ENCODE assay signal across 8 cellular contexts in genomic region chr1:37472281-37472680, GRCh38. TPM values are rescaled to one million over a fixed set of nuclear protein-coding genes. Genes with fewer than 3 reads are reported as not detected.
DNase-seq lines count a peak whose midpoint lies in the region; ATAC-seq and TF ChIP-seq lines count a peak whose summit lies in the region.

No MANE protein-coding gene starts in this region.

- H3K9me3 Mint-ChIP-seq in naive thymus-derived CD4-positive, alpha-beta T cell, result no peaks in the 10 kb centered on the region

- peak overlapping the region; percentile 91 for H3K27ac ChIP-seq in left ventricle myocardium inferior (replicated peaks)
- peak overlapping the region; percentile 83 for H3K27ac ChIP-seq in caudate nucleus (ENCODE audit: low read depth, low read length)
- H3K27ac ChIP-seq in naive thymus-derived CD4-positive, alpha-beta T cell (ENCODE audit: low read depth, low read length), result peak overlapping the region; percentile 95
- H3K27ac ChIP-seq in aorta (ENCODE audit: low read depth in 1 of 2, low read length in 2 of 2), result peak overlapping the region; percentile 47 to 97

- peaks cover 3 to 24% (median 5%) of the 10 kb centered on the region in 5 donors for H3K36me3 Mint-ChIP-seq in naive thymus-derived CD4-positive, alpha-beta T cell

- H3K4me3 ChIP-seq in left ventricle myocardium inferior (no peak overlapping the region), aorta (ENCODE audit: low read length in 2 of 2) (no peak overlapping the region)
- H3K4me3 ChIP-seq in naive thymus-derived CD4-positive, alpha-beta T cell (ENCODE audit: low read length), result no peak overlapping the region

- H3K9me3 ChIP-seq in left ventricle myocardium inferior (replicated peaks) (no peaks in the 10 kb centered on the region), aorta (ENCODE audit: control insufficient read depth, low read length) (no peaks in the 10 kb centered on the region)
- H3K9me3 ChIP-seq in naive thymus-derived CD4-positive, alpha-beta T cell (ENCODE audit: control insufficient read depth in 2 of 3, low read length in 3 of 3), result no peaks in the 10 kb centered on the region

- 51 to 56% methylated on average over 7 of the region's 7 CpGs for WGBS in aorta, 2 donors

- no peaks in the 10 kb centered on the region for H3K27me3 Mint-ChIP-seq in naive thymus-derived CD4-positive, alpha-beta T cell

- peaks cover 26 to 47% (median 38%) of the 10 kb centered on the region in 7 donors for H3K4me1 Mint-ChIP-seq in naive thymus-derived CD4-positive, alpha-beta T cell

- H3K27ac Mint-ChIP-seq in naive thymus-derived CD4-positive, alpha-beta T cell, result peak overlapping the region; percentile 44 to 98 (median 80)

- H3K27me3 ChIP-seq in left ventricle myocardium inferior (ENCODE audit: low read depth), result no peaks in the 10 kb centered on the region
- no peaks in the 10 kb centered on the region for H3K27me3 ChIP-seq in naive thymus-derived CD4-positive, alpha-beta T cell (ENCODE audit: control insufficient read depth in 2 of 2, insufficient read depth in 2 of 2, low read length in 2 of 2)
- no peaks in the 10 kb centered on the region for H3K27me3 ChIP-seq in aorta (ENCODE audit: control insufficient read depth in 1 of 2, insufficient read depth in 2 of 2, low read length in 1 of 2)

- TF ChIP-seq CTCF in left ventricle myocardium inferior (IDR thresholded peaks at IDR 0.05; ENCODE audit: borderline replicate concordance), result no peak

- intact Hi-C loops in left ventricle myocardium inferior (cut with micrococcal nuclease), result no loop called here
- intact Hi-C loops in left ventricle myocardium superior (cut with micrococcal nuclease), result no loop called here
- intact Hi-C loops in naive thymus-derived CD4-positive, alpha-beta T cell (cut with micrococcal nuclease), result loop anchor here in 1 of 2 donors (5.0 to 10.0 kb wide), 5 partner anchors 475 to 1385 kb away; partner anchors contain the start of genes INPP5B, MAP7D1, RRAGC and THRAP3
- intact Hi-C loops in aorta (cut with DNase I), result loop anchor here in 1 of 2 donors (10.0 kb wide), 2 partner anchors 83 to 523 kb away; partner anchors contain the start of genes DNALI1, SF3A3 and SNIP1

- DNase-seq in left ventricle myocardium inferior (no peak), left ventricle myocardium superior (no peak), caudate nucleus (lab: John Stamatoyannopoulos, UW) (no peak), aorta (no peak), cerebellar cortex (ENCODE audit: low spot score) (no peak)
- DNase-seq in naive thymus-derived CD4-positive, alpha-beta T cell, result no peak

- CTCF ChIA-PET in naive thymus-derived CD4-positive, alpha-beta T cell (lab: Charles Lee), result interaction anchor here (0.7 to 8.9 kb wide), 5 partner anchors 14 to 42 kb away, joined by 3 to 103 read pairs (median 4); partner anchors contain the start of gene MEAF6

- ATAC-seq in left ventricle myocardium superior (no peak), aorta (ENCODE audit: low FRiP score) (no peak), HG03039 (IDR thresholded peaks at IDR 0.05; ENCODE audit: unreplicated experiment) (no peak), GM19328 (IDR thresholded peaks at IDR 0.05; ENCODE audit: unreplicated experiment) (no peak)
- ATAC-seq in naive thymus-derived CD4-positive, alpha-beta T cell, result no peak

- peak overlapping the region; percentile 77 to 97 (median 89) for H3K4me3 Mint-ChIP-seq in naive thymus-derived CD4-positive, alpha-beta T cell

- POLR2A ChIA-PET in naive thymus-derived CD4-positive, alpha-beta T cell (lab: Charles Lee), result interaction anchor here (1.0 to 9.1 kb wide), 5 partner anchors 10 to 42 kb away, joined by 3 to 90 read pairs (median 5); partner anchors contain the start of gene MEAF6

- peaks cover 66% of the 10 kb centered on the region for H3K4me1 ChIP-seq in left ventricle myocardium inferior
- peaks cover 15 to 19% of the 10 kb centered on the region in 2 donors for H3K4me1 ChIP-seq in naive thymus-derived CD4-positive, alpha-beta T cell (ENCODE audit: control insufficient read depth in 2 of 2, insufficient read depth in 2 of 2, low read length in 2 of 2)
- no peaks in the 10 kb centered on the region for H3K4me1 ChIP-seq in aorta (ENCODE audit: control insufficient read depth in 1 of 2, insufficient read depth in 2 of 2, low read length in 2 of 2)

- H3K36me3 ChIP-seq in left ventricle myocardium inferior (peaks cover 8% of the 10 kb centered on the region), aorta (ENCODE audit: control insufficient read depth in 1 of 2, insufficient read depth in 2 of 2, low read length in 1 of 2) (no peaks in the 10 kb centered on the region)
- H3K36me3 ChIP-seq in naive thymus-derived CD4-positive, alpha-beta T cell (ENCODE audit: control insufficient read depth in 2 of 3, insufficient read depth in 3 of 3, low read length in 3 of 3), result peaks cover 0 to 23% (median 7%) of the 10 kb centered on the region in 3 experiments

RNA-seq across cellular contexts. Expression of gene ZC3H12A, which starts 2.1 kb away (rescaled TPM):
- total RNA-seq in left ventricle myocardium inferior (4.9 TPM), left ventricle myocardium superior (4.3 TPM), aorta (10 to 100 TPM in 1 of 2 donors, 1 to 10 TPM in 1; 9.0 to 26.5 TPM)
- 100 to 1,000 TPM in 2 of 5 experiments, 10 to 100 TPM in 3; 35.0 to 122 (median 46.7) TPM for total RNA-seq in naive thymus-derived CD4-positive, alpha-beta T cell
- 1 to 10 TPM; 4.4 to 4.7 TPM for polyA plus RNA-seq in naive thymus-derived CD4-positive, alpha-beta T cell
- polyA plus RNA-seq in aorta, result 10 to 100 TPM in 1 of 2 donors, 1 to 10 TPM in 1; 3.8 to 14.2 TPM

RNA-seq across cellular contexts. Expression of gene MEAF6, which starts 42.3 kb away (rescaled TPM):
- total RNA-seq in left ventricle myocardium inferior (34.1 TPM), left ventricle myocardium superior (35.7 TPM), aorta (10 to 100 TPM; 42.4 to 50.1 TPM)
- total RNA-seq in naive thymus-derived CD4-positive, alpha-beta T cell, result 10 to 100 TPM; 45.0 to 89.5 (median 57.7) TPM
- 100 to 1,000 TPM; 117 to 138 TPM for polyA plus RNA-seq in naive thymus-derived CD4-positive, alpha-beta T cell
- 10 to 100 TPM; 50.7 to 54.1 TPM for polyA plus RNA-seq in aorta
